In the genomic region with DNA sequence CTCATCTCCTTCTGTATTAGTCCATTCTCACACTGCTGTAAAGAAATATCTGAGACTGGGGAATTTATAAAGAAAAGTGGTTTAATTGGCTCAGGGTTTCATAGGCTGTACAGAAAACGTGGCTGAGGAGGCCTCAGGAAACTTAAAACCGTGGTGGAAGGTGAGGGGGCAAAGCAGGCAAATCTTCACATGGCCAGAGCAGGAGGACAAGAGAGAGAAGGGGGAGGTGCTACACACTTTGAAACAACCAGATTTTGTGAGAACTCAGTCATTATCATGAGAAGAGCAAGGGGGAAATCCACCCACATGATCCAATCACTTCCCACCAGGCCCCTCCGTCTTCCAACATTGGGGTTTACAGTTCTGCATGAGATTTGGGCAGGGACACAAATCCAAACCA, we compare ENCODE assay signal across 20 cellular contexts. TPM values are rescaled to one million over a fixed set of nuclear protein-coding genes. Genes with fewer than 3 reads are reported as not detected.
DNase-seq lines count a peak whose midpoint lies in the region; ATAC-seq and TF ChIP-seq lines count a peak whose summit lies in the region.
"Had no signal": no experiment of that assay in that cellular context is flagged by ENCODE, and none has a peak within 500 bp of the region (broad histone marks: within the 10 kb centered on the region; RNA-seq: fewer than 3 reads in every experiment).

No MANE protein-coding gene starts in this region.

- intact Hi-C loops in breast epithelium (cut with DNase I; ENCODE audit: low total_unique reads) (no loop called here), MCF 10A (cut with micrococcal nuclease) (loop anchor here (5.0 kb wide), 1 partner anchor 36 kb away; a partner anchor contains a TSS), uterus (cut with DNase I; ENCODE audit: low total_unique reads) (no loop called here)

- no peaks in the 10 kb centered on the region for H3K27me3 Mint-ChIP-seq in MCF 10A (ENCODE audit: insufficient read depth, unreplicated experiment)
- H3K27me3 Mint-ChIP-seq in activated T-helper 17 cell treated with anti-CD3 and anti-CD28 coated beads, Interleukin-2, amount 50 U/mL, for 72 hours = peaks cover 26% of the 10 kb centered on the region

- H3K27ac ChIP-seq in breast epithelium = peak overlapping the region; percentile 23 to 43
- H3K27ac ChIP-seq in cingulate gyrus (ENCODE audit: low read depth, low read length) = peak overlapping the region; percentile 47
- H3K27ac ChIP-seq in iPS-20b (ENCODE audit: low read length) = no peak overlapping the region
- peak overlapping the region; percentile 66 to 78 for H3K27ac ChIP-seq in uterus
- H3K27ac ChIP-seq: GM23248 had no signal

- no peaks in the 10 kb centered on the region for H3K27me3 ChIP-seq in breast epithelium
- peaks cover 17% of the 10 kb centered on the region for H3K27me3 ChIP-seq in iPS-20b (ENCODE audit: insufficient read depth, low read length)
- H3K27me3 ChIP-seq in uterus = no peaks in the 10 kb centered on the region
- H3K27me3 ChIP-seq: BE2C had no signal

- POLR2A ChIA-PET in MCF 10A (lab: Yijun Ruan, JAX) = no interaction called here

- no peaks in the 10 kb centered on the region for H3K4me1 ChIP-seq in breast epithelium
- peaks cover 64% of the 10 kb centered on the region for H3K4me1 ChIP-seq in iPS-20b (ENCODE audit: insufficient read depth, low read length)
- H3K4me1 ChIP-seq in uterus = peaks cover 4 to 6% of the 10 kb centered on the region in 2 donors
- H3K4me1 ChIP-seq: BE2C had no signal

- CTCF ChIA-PET in MCF 10A (lab: Yijun Ruan, JAX) = interaction anchor here (0.7 kb wide), 1 partner anchor 167 kb away, joined by 4 read pairs; no protein-coding TSS in a partner anchor

- TF ChIP-seq CTCF in breast epithelium (IDR thresholded peaks at IDR 0.05) (no peak), MCF 10A (IDR thresholded peaks at IDR 0.05; ENCODE audit: unreplicated experiment) (no peak), uterus (IDR thresholded peaks at IDR 0.05) (no peak)

- no peak overlapping the region for H3K9ac ChIP-seq in iPS-20b (ENCODE audit: low read depth, low read length)
- H3K9ac ChIP-seq: GM23248 had no signal

- no peak overlapping the region for H3K4me3 ChIP-seq in breast epithelium
- peak overlapping the region; percentile 26; the same call in 1 of the 2 replicates for H3K4me3 ChIP-seq in iPS-20b (ENCODE audit: low read length)
- no peak overlapping the region for H3K4me3 ChIP-seq in uterus
- H3K4me3 ChIP-seq: GM23248, K562 had no signal

- H3K36me3 ChIP-seq in breast epithelium = no peaks in the 10 kb centered on the region
- H3K36me3 ChIP-seq in iPS-20b (ENCODE audit: insufficient read depth, low read depth, low read length) = no peaks in the 10 kb centered on the region
- no peaks in the 10 kb centered on the region for H3K36me3 ChIP-seq in uterus
- H3K36me3 ChIP-seq: BE2C had no signal

- DNase-seq in breast epithelium (ENCODE audit: low spot score in 2 of 2) = no peak
- DNase-seq in MCF 10A (ENCODE audit: unreplicated experiment) = no peak
- DNase-seq in uterus = no peak
- no peak for DNase-seq in effector CD8-positive, alpha-beta T cell (lab: John Stamatoyannopoulos, UW)
- DNase-seq in H4 (ENCODE audit: low spot score) = no peak
- DNase-seq: BE2C; Calu3; CD4-positive, alpha-beta memory T cell; GF-D8; GM23248; HFFc6; NCI-H1417; NCI-H187 treated with DMSO at 0.1 percent for 48 hours; NCI-H226; NCI-H524 treated with DMSO at 0.1 percent for 48 hours; SHP77 had no signal

- no peaks in the 10 kb centered on the region for H3K9me3 Mint-ChIP-seq in MCF 10A (ENCODE audit: unreplicated experiment)
- no peaks in the 10 kb centered on the region for H3K9me3 Mint-ChIP-seq in activated T-helper 17 cell treated with anti-CD3 and anti-CD28 coated beads, Interleukin-2, amount 50 U/mL, for 72 hours
- H3K9me3 Mint-ChIP-seq: CD4-positive, alpha-beta memory T cell; HFFc6 had no signal

- no peaks in the 10 kb centered on the region for H3K9me3 ChIP-seq in breast epithelium
- no peaks in the 10 kb centered on the region for H3K9me3 ChIP-seq in iPS-20b (ENCODE audit: insufficient read depth, low read depth, low read length)
- no peaks in the 10 kb centered on the region for H3K9me3 ChIP-seq in uterus
- H3K9me3 ChIP-seq: BE2C had no signal

- peaks cover 11% of the 10 kb centered on the region for H3K4me1 Mint-ChIP-seq in MCF 10A (ENCODE audit: insufficient read depth, unreplicated experiment)
- no peaks in the 10 kb centered on the region for H3K4me1 Mint-ChIP-seq in activated T-helper 17 cell treated with anti-CD3 and anti-CD28 coated beads, Interleukin-2, amount 50 U/mL, for 72 hours

- no peaks in the 10 kb centered on the region for H3K36me3 Mint-ChIP-seq in MCF 10A (ENCODE audit: insufficient read depth, unreplicated experiment)
- no peaks in the 10 kb centered on the region for H3K36me3 Mint-ChIP-seq in activated T-helper 17 cell treated with anti-CD3 and anti-CD28 coated beads, Interleukin-2, amount 50 U/mL, for 72 hours (ENCODE audit: low read depth)
- H3K36me3 Mint-ChIP-seq: CD4-positive, alpha-beta memory T cell had no signal

- no peak overlapping the region for H3K4me3 Mint-ChIP-seq in MCF 10A (ENCODE audit: unreplicated experiment)
- no peak overlapping the region for H3K4me3 Mint-ChIP-seq in activated T-helper 17 cell treated with anti-CD3 and anti-CD28 coated beads, Interleukin-2, amount 50 U/mL, for 72 hours
- H3K4me3 Mint-ChIP-seq: HFFc6 had no signal

- no peak for TF ChIP-seq POLR2A in breast epithelium (IDR thresholded peaks at IDR 0.05)
- no peak for TF ChIP-seq POLR2A in uterus (IDR thresholded peaks at IDR 0.05)

- ATAC-seq in activated T-helper 17 cell treated with anti-CD3 and anti-CD28 coated beads, Interleukin-2, amount 50 U/mL, for 72 hours (replicated peaks) = no peak
- ATAC-seq: K562 had no signal

- H3K27ac Mint-ChIP-seq in MCF 10A (ENCODE audit: low read depth, unreplicated experiment) = no peak overlapping the region
- no peak overlapping the region for H3K27ac Mint-ChIP-seq in activated T-helper 17 cell treated with anti-CD3 and anti-CD28 coated beads, Interleukin-2, amount 50 U/mL, for 72 hours
- H3K27ac Mint-ChIP-seq: HFFc6 had no signal

- no TSS peak for BruUV-seq in MCF 10A (replicated peaks; lab: Mats Ljungman, UMichigan)

RNA-seq across cellular contexts. Expression of a gene that starts 38.0 kb away (rescaled TPM):
- total RNA-seq in breast epithelium (10 to 100 TPM; 21.6 to 31.9 (median 25.3) TPM), MCF 10A (2022) (2.9 and 3.9 TPM in 2 replicates), uterus (10 to 100 TPM; 19.2 to 39.9 (median 28.8) TPM)
- 6.9 and 9.1 TPM in 2 replicates for total RNA-seq in H4 (2014; rRNA removed; shearing (Covaris generic))
- total RNA-seq in activated T-helper 17 cell treated with anti-CD3 and anti-CD28 coated beads, Interleukin-2, amount 50 U/mL, for 72 hours = under 1 TPM in 1 of 2 donors, not detected in 1; 0.06 TPM
